Comparison of ENCODE assay signal across 12 cellular contexts in genomic region chr15:31302778-31303433, GRCh38. TPM values are rescaled to one million over a fixed set of nuclear protein-coding genes. Genes with fewer than 3 reads are reported as not detected.
A peak's percentile ranks its signal among the peaks of the same experiment; 100 is the strongest.
DNase-seq lines count a peak whose midpoint lies in the region; ATAC-seq and TF ChIP-seq lines count a peak whose summit lies in the region.
"Had no signal": no experiment of that assay in that cellular context is flagged by ENCODE, and none has a peak within 500 bp of the region (broad histone marks: within the 10 kb centered on the region; RNA-seq: fewer than 3 reads in every experiment).

No MANE protein-coding gene starts in this region.

- H3K9me3 ChIP-seq in CD4-positive, alpha-beta T cell (ENCODE audit: control insufficient read depth, low read length): no peaks in the 10 kb centered on the region
- H3K9me3 ChIP-seq: right atrium auricular region had no signal

- no peaks in the 10 kb centered on the region for H3K27me3 ChIP-seq in CD4-positive, alpha-beta T cell (ENCODE audit: control insufficient read depth, insufficient read depth, low read length)
- H3K27me3 ChIP-seq: right atrium auricular region had no signal

- peaks cover 5% of the 10 kb centered on the region for H3K27me3 Mint-ChIP-seq in CD4-positive, alpha-beta T cell
- H3K27me3 Mint-ChIP-seq in activated CD8-positive, alpha-beta T cell treated with anti-CD3 and anti-CD28 coated beads for 36 hours: no peaks in the 10 kb centered on the region

- H3K36me3 Mint-ChIP-seq in CD4-positive, alpha-beta T cell (ENCODE audit: low read depth): no peaks in the 10 kb centered on the region
- H3K36me3 Mint-ChIP-seq in activated CD8-positive, alpha-beta T cell treated with anti-CD3 and anti-CD28 coated beads for 36 hours (ENCODE audit: low read depth): no peaks in the 10 kb centered on the region

- no peak overlapping the region for H3K27ac ChIP-seq in CD4-positive, alpha-beta T cell (ENCODE audit: low read depth, low read length)
- H3K27ac ChIP-seq: HL-60, right atrium auricular region had no signal

- intact Hi-C loops in CD4-positive, alpha-beta T cell (cut with DNase I, micrococcal nuclease): loop anchor here (1.0 to 5.0 kb wide), 3 partner anchors 36 to 185 kb away; no protein-coding TSS in a partner anchor
- intact Hi-C loops in activated CD8-positive, alpha-beta T cell treated with anti-CD3 and anti-CD28 coated beads for 36 hours (cut with micrococcal nuclease): loop anchor here (5.0 kb wide), 1 partner anchor 49 kb away; no protein-coding TSS in a partner anchor

- H3K4me1 Mint-ChIP-seq in CD4-positive, alpha-beta T cell (ENCODE audit: low read depth): peaks cover 45% of the 10 kb centered on the region
- H3K4me1 Mint-ChIP-seq in activated CD8-positive, alpha-beta T cell treated with anti-CD3 and anti-CD28 coated beads for 36 hours (ENCODE audit: low read depth): peaks cover 27% of the 10 kb centered on the region

- POLR2A ChIA-PET in CD4-positive, alpha-beta T cell (lab: Charles Lee): interaction anchor here (0.6 to 1.9 kb wide), 7 partner anchors 24 to 173 kb away, joined by 3 to 6 read pairs (median 5); partner anchors contain the start of gene KLF13
- POLR2A ChIA-PET in activated CD8-positive, alpha-beta T cell treated with anti-CD3 and anti-CD28 coated beads for 36 hours (lab: Charles Lee): interaction anchor here (0.6 to 0.8 kb wide), 2 partner anchors 86 to 219 kb away, joined by 3 read pairs; no protein-coding TSS in a partner anchor

- H3K27ac Mint-ChIP-seq in CD4-positive, alpha-beta T cell: peak overlapping the region; percentile 58
- H3K27ac Mint-ChIP-seq in activated CD8-positive, alpha-beta T cell treated with anti-CD3 and anti-CD28 coated beads for 36 hours: no peak overlapping the region

- no peaks in the 10 kb centered on the region for H3K9me3 Mint-ChIP-seq in CD4-positive, alpha-beta T cell
- no peaks in the 10 kb centered on the region for H3K9me3 Mint-ChIP-seq in activated CD8-positive, alpha-beta T cell treated with anti-CD3 and anti-CD28 coated beads for 36 hours

- peak; percentile 49 for ATAC-seq in CD4-positive, alpha-beta T cell (ENCODE audit: poor library complexity)
- peak; percentile 68 for ATAC-seq in activated CD8-positive, alpha-beta T cell treated with anti-CD3 and anti-CD28 coated beads for 36 hours

- DNase-seq in CD4-positive, alpha-beta T cell: no peak
- DNase-seq in GM13976 (ENCODE audit: low spot score) (peak; percentile 72), mucosa of gallbladder (ENCODE audit: low spot score) (peak; percentile 7), SKM-1 (lab: John Stamatoyannopoulos, UW; ENCODE audit: unreplicated experiment) (no peak), HuH-7 (ENCODE audit: low spot score) (no peak), hepatic stellate cell (ENCODE audit: low spot score) (no peak), T-helper 9 cell (no peak)
- DNase-seq in activated CD8-positive, alpha-beta T cell treated with anti-CD3 and anti-CD28 coated beads for 36 hours: peak; percentile 35
- DNase-seq: activated gamma-delta T cell, SW 1271 had no signal

- in situ Hi-C loops in GM13976 (cut with MboI; ENCODE audit: low sequenced_read_pairs, unreplicated experiment): no loop called here

- no peak overlapping the region for H3K4me3 Mint-ChIP-seq in CD4-positive, alpha-beta T cell
- H3K4me3 Mint-ChIP-seq in activated CD8-positive, alpha-beta T cell treated with anti-CD3 and anti-CD28 coated beads for 36 hours: no peak overlapping the region

- CTCF ChIA-PET in CD4-positive, alpha-beta T cell (lab: Charles Lee): interaction anchor here (0.6 to 1.0 kb wide), 7 partner anchors 23 to 193 kb away, joined by 3 to 6 read pairs (median 4); no protein-coding TSS in a partner anchor
- CTCF ChIA-PET in activated CD8-positive, alpha-beta T cell treated with anti-CD3 and anti-CD28 coated beads for 36 hours (lab: Charles Lee): interaction anchor here (1.1 to 1.5 kb wide), 6 partner anchors 12 to 185 kb away, joined by 3 to 5 read pairs (median 4); no protein-coding TSS in a partner anchor

- TF ChIP-seq CTCF in CD4-positive, alpha-beta T cell (IDR thresholded peaks at IDR 0.05): no peak
- TF ChIP-seq CTCF in GM13976 (IDR thresholded peaks at IDR 0.05; ENCODE audit: borderline replicate concordance, control extremely low read depth, extremely low read depth, insufficient read depth, missing control alignments): no peak
- TF ChIP-seq CTCF in activated CD8-positive, alpha-beta T cell treated with anti-CD3 and anti-CD28 coated beads for 36 hours (IDR thresholded peaks at IDR 0.05): peak; percentile 25

RNA-seq across cellular contexts. Expression of gene KLF13, which starts 23.7 kb away (rescaled TPM):
- total RNA-seq in CD4-positive, alpha-beta T cell: 100 to 1,000 TPM; 284 to 308 TPM
- total RNA-seq in activated CD8-positive, alpha-beta T cell treated with anti-CD3 and anti-CD28 coated beads for 36 hours: 100 to 1,000 TPM; 163 to 175 TPM
- 86.0 TPM for total RNA-seq in mucosa of gallbladder

Comparison
In these comparisons a context has a peak if more than half of its experiments do, and no peak if none do; other contexts are left out.
1. DNase-seq: peak in GM13976 (single experiment), activated CD8-positive, alpha-beta T cell treated with anti-CD3 and anti-CD28 coated beads for 36 hours (single experiment) and mucosa of gallbladder (single experiment); none in CD4-positive, alpha-beta T cell (0 of 10), SKM-1 (single experiment), HuH-7 (single experiment), hepatic stellate cell (single experiment) and T-helper 9 cell (single experiment).